23 cellular contexts compared by ENCODE assay signal in genomic region chr4:25014965-25015506, GRCh38. TPM values are rescaled to one million over a fixed set of nuclear protein-coding genes. Genes with fewer than 3 reads are reported as not detected.
"Had no signal": no experiment of that assay in that cellular context is flagged by ENCODE, and none has a peak within 500 bp of the region (broad histone marks: within the 10 kb centered on the region; RNA-seq: fewer than 3 reads in every experiment).

No MANE protein-coding gene starts in this region.

- H3K27me3 ChIP-seq: hepatocyte, pancreas, tibial artery had no signal

- H3K36me3 ChIP-seq: left ventricle myocardium inferior, pancreas, tibial artery had no signal

- H3K4me3 ChIP-seq: hepatocyte, left ventricle myocardium inferior, pancreas, tibial artery had no signal

- H3K4me2 ChIP-seq: hepatocyte had no signal

- H3K27ac ChIP-seq: left ventricle myocardium inferior, pancreas had no signal

- H3K4me1 ChIP-seq: pancreas had no signal

- ATAC-seq: activated T-cell treated with anti-CD3 and anti-CD28 coated beads, Interleukin-2, amount 50 U/mL, for 72 hours; natural killer cell; T-helper 17 cell had no signal

- H3K79me2 ChIP-seq: hepatocyte had no signal

- H3K9me3 ChIP-seq: left ventricle myocardium inferior, pancreas, tibial artery had no signal

- H2AFZ ChIP-seq: hepatocyte had no signal

- DNase-seq: activated CD4-positive, alpha-beta memory T cell treated with anti-CD3 and anti-CD28 coated beads for 36 hours; activated CD4-positive, alpha-beta T cell treated with anti-CD3 and anti-CD28 coated beads for 48 hours; activated CD4-positive, CD25-positive, alpha-beta regulatory T cell; activated effector memory CD4-positive, alpha-beta T cell treated with Interleukin-2 at 50 U/mL for 16 hours; activated naive CD4-positive, alpha-beta T cell treated with anti-CD3 and anti-CD28 coated beads for 36 hours; activated naive CD8-positive, alpha-beta T cell treated with anti-CD3 and anti-CD28 coated beads, Interleukin-2, amount 10 ng/mL, durations not matched to agents 7 days and 5 days; activated T-cell treated with anti-CD3 and anti-CD28 coated beads, Interleukin-2, amount 50 U/mL, for 72 hours; amniotic stem cell; cortex of kidney; foreskin fibroblast; immature natural killer cell; kidney glomerular epithelial cell; left ventricle myocardium inferior; natural killer cell; pancreas; stimulated activated CD4-positive, alpha-beta T cell treated with anti-CD3 and anti-CD28 coated beads, Interleukin-4, amount 100 ng/mL, for 24 hours; stimulated activated naive CD4-positive, alpha-beta T cell treated with Interleukin-2 at 50 U/mL for 16 hours; SW 1271; T-helper 17 cell; tibial artery had no signal

RNA-seq across cellular contexts. Expression of gene LGI2, which starts 15.7 kb away (rescaled TPM):
- total RNA-seq: activated CD4-positive, alpha-beta memory T cell treated with anti-CD3 and anti-CD28 coated beads for 36 hours; activated naive CD4-positive, alpha-beta T cell treated with anti-CD3 and anti-CD28 coated beads for 36 hours; activated naive CD8-positive, alpha-beta T cell treated with anti-CD3 and anti-CD28 coated beads, Interleukin-2, amount 10 ng/mL, durations not matched to agents 7 days and 5 days; activated T-cell treated with anti-CD3 and anti-CD28 coated beads, Interleukin-2, amount 50 U/mL, for 72 hours; lung microvascular endothelial cell; natural killer cell; T-helper 17 cell had no signal
- polyA plus RNA-seq: fibroblast of lung, immature natural killer cell had no signal
